In the genomic region with DNA sequence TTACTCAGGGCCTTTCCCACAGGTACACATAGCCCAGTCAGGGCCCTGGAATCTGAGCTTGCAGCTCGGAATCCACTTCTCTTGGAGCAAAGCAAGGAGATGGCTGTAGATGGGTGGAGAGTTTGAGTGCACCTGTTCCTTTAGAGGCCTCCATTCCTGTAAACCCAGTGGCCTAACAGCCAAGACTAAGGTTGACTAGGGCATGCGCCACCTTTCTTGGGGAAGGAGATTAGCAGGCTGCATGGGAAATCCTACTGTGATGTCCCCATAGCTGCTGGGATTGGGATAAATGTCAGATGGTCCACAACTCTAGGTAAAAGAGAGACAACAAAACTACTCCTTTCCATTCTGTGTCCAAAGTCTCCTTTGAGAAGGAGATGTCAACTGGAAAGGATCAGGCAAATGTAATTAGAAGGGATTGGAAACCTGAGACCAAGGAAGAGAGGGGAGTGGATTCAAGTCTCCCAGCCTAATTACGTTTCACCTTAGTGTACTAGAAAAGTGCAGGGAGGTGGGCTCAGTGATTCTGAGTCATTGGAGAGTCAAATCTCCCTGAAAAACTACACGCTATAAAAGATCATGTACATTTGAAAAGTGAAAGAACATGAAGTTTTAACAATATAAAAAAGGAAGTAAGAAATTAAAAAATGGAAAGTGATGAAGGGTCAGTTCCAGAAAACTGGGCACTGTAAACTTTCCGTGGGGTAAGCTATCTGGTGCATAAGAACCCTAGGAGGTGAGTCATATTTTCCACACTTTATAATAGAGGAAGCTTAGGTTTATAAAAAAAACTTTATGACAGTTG, we compare ENCODE assay signal across 15 cellular contexts.
A peak's percentile ranks its signal among the peaks of the same experiment; 100 is the strongest.
DNase-seq lines count a peak whose midpoint lies in the region; ATAC-seq, FAIRE-seq and TF ChIP-seq lines count a peak whose summit lies in the region.
"Had no signal": no experiment of that assay in that cellular context is flagged by ENCODE, and none has a peak within 500 bp of the region (broad histone marks: within the 10 kb centered on the region; RNA-seq: fewer than 3 reads in every experiment).

No MANE protein-coding gene starts in this region.

- TF ChIP-seq RAD21 in K562 (CRISPR knock-in tag; conservative IDR thresholded peaks at IDR 0.05 in 1 of 2, IDR thresholded peaks at IDR 0.05 in 1 of 2): peak in 1 of 2 experiments; percentile 26; a peak in 2 of 4 replicates

- H3K79me2 ChIP-seq in GM23338 (replicated peaks; ENCODE audit: insufficient read depth): no peaks in the 10 kb centered on the region
- H3K79me2 ChIP-seq in K562 (ENCODE audit: control insufficient read depth, insufficient read depth, low read length): no peaks in the 10 kb centered on the region
- H3K79me2 ChIP-seq in neural progenitor cell (ENCODE audit: low read depth): no peaks in the 10 kb centered on the region
- H3K79me2 ChIP-seq: hepatocyte had no signal

- H3K36me3 Mint-ChIP-seq in GM23338 (ENCODE audit: low read depth) (no peaks in the 10 kb centered on the region), neural progenitor cell (no peaks in the 10 kb centered on the region)
- H3K36me3 Mint-ChIP-seq: brain; CD8-positive, alpha-beta T cell had no signal

- H3K27ac ChIP-seq in GM23338 (ENCODE audit: low read depth) (no peak overlapping the region), K562 (ENCODE audit: extremely low read depth, low read depth, low read length) (no peak overlapping the region), neural progenitor cell (no peak overlapping the region), sigmoid colon (no peak overlapping the region)
- H3K27ac ChIP-seq: hepatocyte had no signal

- peak; percentile 42 for DNase-seq in GM23338 (ENCODE audit: low spot score)
- peak; percentile 79 for DNase-seq in NOMO-1 treated with DMSO at 0.1 percent for 48 hours (lab: John Stamatoyannopoulos, UW; ENCODE audit: unreplicated experiment)
- peak in 1 of 4 experiments; percentile 13 for DNase-seq in K562 (ENCODE audit: extremely low read depth in 1 of 4, low spot score in 3 of 4)
- peak; percentile 51 for DNase-seq in neural progenitor cell (ENCODE audit: low spot score)
- DNase-seq in NCI-H2196 treated with DMSO at 0.1 percent for 48 hours (lab: John Stamatoyannopoulos, UW; ENCODE audit: unreplicated experiment): no peak
- DNase-seq in sigmoid colon: no peak
- no peak for DNase-seq in NCI-H128 (lab: John Stamatoyannopoulos, UW; ENCODE audit: unreplicated experiment)
- DNase-seq: activated CD4-positive, alpha-beta T cell treated with anti-CD3 and anti-CD28 coated beads for 48 hours; activated effector memory CD4-positive, alpha-beta T cell treated with Interleukin-2 at 50 U/mL for 16 hours; CD8-positive, alpha-beta T cell; left ventricle myocardium superior had no signal

- no peaks in the 10 kb centered on the region for H3K9me3 Mint-ChIP-seq in GM23338
- H3K9me3 Mint-ChIP-seq in neural progenitor cell: no peaks in the 10 kb centered on the region
- H3K9me3 Mint-ChIP-seq: brain; CD8-positive, alpha-beta T cell; nephron had no signal

- peak; percentile 41 to 56 for TF ChIP-seq CTCF in GM23338 (conservative IDR thresholded peaks at IDR 0.05; ENCODE audit: low read depth in 2 of 2)
- TF ChIP-seq CTCF in K562 (IDR thresholded peaks at IDR 0.05 in 2 of 3, conservative IDR thresholded peaks at IDR 0.05 in 1 of 3; ENCODE audit: insufficient read depth in 2 of 3, low read depth in 1 of 3, low read length in 3 of 3): peak; percentile 22 to 44 (median 41); a peak in 3 of 6 replicates
- TF ChIP-seq CTCF in neural progenitor cell (IDR thresholded peaks at IDR 0.05): peak; percentile 26
- no peak for TF ChIP-seq CTCF in sigmoid colon (IDR thresholded peaks at IDR 0.05)

- H3K4me2 ChIP-seq in GM23338 (no peak overlapping the region), K562 (ENCODE audit: insufficient read depth, low read length) (no peak overlapping the region), neural progenitor cell (no peak overlapping the region)
- H3K4me2 ChIP-seq: hepatocyte had no signal

- H3K9me2 ChIP-seq in GM23338 (ENCODE audit: insufficient read depth): 0 out of 2 replicates have a peak, but pooled peaks cover 4% of the 10 kb centered on the region

- CTCF ChIA-PET in K562 (lab: Yijun Ruan, JAX; ENCODE audit: low intra/inter-chr PET ratio): no interaction called here

- no peaks in the 10 kb centered on the region for H3K27me3 ChIP-seq in GM23338 (ENCODE audit: insufficient read depth)
- H3K27me3 ChIP-seq in K562 (ENCODE audit: control insufficient read depth in 2 of 2, insufficient read depth in 2 of 2, low read length in 2 of 2): peaks cover 4 to 6% of the 10 kb centered on the region in 2 experiments; a peak in 2 of 5 replicates
- no peaks in the 10 kb centered on the region for H3K27me3 ChIP-seq in neural progenitor cell
- no peaks in the 10 kb centered on the region for H3K27me3 ChIP-seq in sigmoid colon
- H3K27me3 ChIP-seq: hepatocyte had no signal

- H3K36me3 ChIP-seq in GM23338 (ENCODE audit: insufficient read depth): no peaks in the 10 kb centered on the region
- H3K36me3 ChIP-seq in K562 (ENCODE audit: control insufficient read depth, insufficient read depth, low read length): no peaks in the 10 kb centered on the region
- H3K36me3 ChIP-seq in neural progenitor cell: no peaks in the 10 kb centered on the region
- H3K36me3 ChIP-seq in sigmoid colon: no peaks in the 10 kb centered on the region

- H3K4me1 ChIP-seq in GM23338 (ENCODE audit: insufficient read depth) (0 out of 2 replicates have a peak, but pooled peaks cover 2% of the 10 kb centered on the region), K562 (replicated peaks in 1 of 2; ENCODE audit: control insufficient read depth in 2 of 2, insufficient read depth in 2 of 2, low read length in 2 of 2) (no peaks in the 10 kb centered on the region), neural progenitor cell (peaks cover 4% of the 10 kb centered on the region), sigmoid colon (no peaks in the 10 kb centered on the region)

- WGBS in K562 (ENCODE audit: insufficient coverage, low coverage, missing lambda C conversion rate): 0% methylated on average over 5 of the region's 5 CpGs
- WGBS in sigmoid colon, 2 donors: 67 to 72% methylated on average over 5 of the region's 5 CpGs

- no peak for TF ChIP-seq POLR2A in K562 (conservative IDR thresholded peaks at IDR 0.05)
- no peak for TF ChIP-seq POLR2A in sigmoid colon (IDR thresholded peaks at IDR 0.05)

- ATAC-seq in GM23338 (peak; percentile 61), K562 (peak; percentile 78), GM21526 (IDR thresholded peaks at IDR 0.05; ENCODE audit: low FRiP score, unreplicated experiment) (no peak)
- ATAC-seq: CD8-positive, alpha-beta T cell; left ventricle myocardium superior had no signal

- H2AFZ ChIP-seq in GM23338: 0 out of 2 replicates have a peak overlapping the region, but pooled peaks have one; percentile 3
- H2AFZ ChIP-seq in K562 (ENCODE audit: low read depth, low read length): no peak overlapping the region
- no peak overlapping the region for H2AFZ ChIP-seq in neural progenitor cell (replicated peaks)
- H2AFZ ChIP-seq: hepatocyte had no signal

- H3K4me1 Mint-ChIP-seq in GM23338 (peaks cover 5% of the 10 kb centered on the region), neural progenitor cell (no peaks in the 10 kb centered on the region)
- H3K4me1 Mint-ChIP-seq: brain, nephron had no signal

- H3K27me3 Mint-ChIP-seq in GM23338 (ENCODE audit: insufficient read depth, low read depth, poor library complexity) (no peaks in the 10 kb centered on the region), neural progenitor cell (ENCODE audit: insufficient read depth, low read depth) (no peaks in the 10 kb centered on the region)

- TF ChIP-seq EP300 in K562 (IDR thresholded peaks at IDR 0.05; ENCODE audit: low read length) (no peak), sigmoid colon (IDR thresholded peaks at IDR 0.05) (no peak)

- H3K9me1 ChIP-seq in K562 (ENCODE audit: control insufficient read depth, insufficient read depth, low read length): no peaks in the 10 kb centered on the region

- POLR2A ChIA-PET in K562 (lab: Yijun Ruan, JAX): interaction anchor here (0.5 to 1.2 kb wide), 3 partner anchors 30 to 580 kb away, joined by 3 read pairs; partner anchors contain the start of gene STX17

- no peak overlapping the region for H3K4me3 Mint-ChIP-seq in GM23338
- no peak overlapping the region for H3K4me3 Mint-ChIP-seq in neural progenitor cell
- H3K4me3 Mint-ChIP-seq: brain; CD8-positive, alpha-beta T cell; nephron had no signal

- no peak overlapping the region for H3K9ac ChIP-seq in K562 (ENCODE audit: insufficient read depth in 1 of 2, low read depth in 2 of 2, low read length in 2 of 2)
- H3K9ac ChIP-seq in neural progenitor cell: no peak overlapping the region

- intact Hi-C loops in K562 (cut with micrococcal nuclease) (no loop called here), sigmoid colon (cut with DNase I) (no loop called here)

- no peak for FAIRE-seq in K562 (lab: Jason Lieb, UNC)

- H3K4me3 ChIP-seq in GM23338: no peak overlapping the region
- H3K4me3 ChIP-seq in K562: no peak overlapping the region
- no peak overlapping the region for H3K4me3 ChIP-seq in neural progenitor cell
- no peak overlapping the region for H3K4me3 ChIP-seq in sigmoid colon
- H3K4me3 ChIP-seq: hepatocyte had no signal

- no peaks in the 10 kb centered on the region for H3K9me3 ChIP-seq in K562 (replicated peaks; ENCODE audit: control insufficient read depth, insufficient read depth, low read depth, low read length)
- H3K9me3 ChIP-seq in neural progenitor cell (ENCODE audit: low read depth): no peaks in the 10 kb centered on the region
- no peaks in the 10 kb centered on the region for H3K9me3 ChIP-seq in sigmoid colon

- in situ Hi-C loops in K562 (cut with MboI): no loop called here

- H3K27ac Mint-ChIP-seq in GM23338 (no peak overlapping the region), neural progenitor cell (no peak overlapping the region)
- H3K27ac Mint-ChIP-seq: brain; CD8-positive, alpha-beta T cell; nephron had no signal

- H3F3A ChIP-seq in GM23338 (replicated peaks; ENCODE audit: low read depth) (no peaks in the 10 kb centered on the region), neural progenitor cell (ENCODE audit: low read depth) (no peaks in the 10 kb centered on the region)

- BruUV-seq in K562 (replicated peaks; lab: Mats Ljungman, UMichigan): no TSS peak

- no peaks in the 10 kb centered on the region for H4K20me1 ChIP-seq in GM23338 (replicated peaks; ENCODE audit: insufficient read depth)
- no peaks in the 10 kb centered on the region; the same call in 1 of the 2 replicates for H4K20me1 ChIP-seq in K562 (replicated peaks; ENCODE audit: control insufficient read depth, insufficient read depth, low read length)
- no peaks in the 10 kb centered on the region for H4K20me1 ChIP-seq in neural progenitor cell (ENCODE audit: low read depth)

Comparison
In these comparisons a context has a peak if more than half of its experiments do, and no peak if none do; other contexts are left out.
1. DNase-seq: peak in GM23338 (single experiment), NOMO-1 treated with DMSO at 0.1 percent for 48 hours (single experiment) and neural progenitor cell (single experiment); none in NCI-H2196 treated with DMSO at 0.1 percent for 48 hours (single experiment), sigmoid colon (single experiment) and NCI-H128 (single experiment).
2. CTCF ChIP-seq: peak in GM23338 (2 of 2), K562 (3 of 3) and neural progenitor cell (single experiment); none in sigmoid colon (0 of 4).